ENCODE assay signal across 11 cellular contexts in genomic region chrX:13076176-13076956, GRCh38. TPM values are rescaled to one million over a fixed set of nuclear protein-coding genes. Genes with fewer than 3 reads are reported as not detected.
DNase-seq lines count a peak whose midpoint lies in the region; ATAC-seq lines count a peak whose summit lies in the region.
"Had no signal": no experiment of that assay in that cellular context is flagged by ENCODE, and none has a peak within 500 bp of the region (broad histone marks: within the 10 kb centered on the region; RNA-seq: fewer than 3 reads in every experiment).

No MANE protein-coding gene starts in this region.

- CTCF ChIA-PET in activated CD8-positive, alpha-beta T cell treated with anti-CD3 and anti-CD28 coated beads, Interleukin-2, amount 10 ng/mL, durations not matched to agents 7 days and 5 days (lab: Charles Lee) = interaction anchor here (0.7 to 1.5 kb wide), 8 partner anchors 9 to 130 kb away, joined by 3 to 6 read pairs (median 4); no protein-coding TSS in a partner anchor

- DNase-seq in activated T-cell treated with anti-CD3 and anti-CD28 coated beads, Interleukin-2, amount 50 U/mL, for 72 hours = no peak
- DNase-seq in activated T-cell treated with anti-CD3 and anti-CD28 coated beads for 4 hours = no peak
- DNase-seq in activated CD8-positive, alpha-beta T cell treated with anti-CD3 and anti-CD28 coated beads, Interleukin-2, amount 10 ng/mL, durations not matched to agents 7 days and 5 days = no peak
- peak in 1 of 2 donors; percentile 28 for DNase-seq in stimulated activated naive CD8-positive, alpha-beta T cell treated with anti-CD3 and anti-CD28 coated beads, Interleukin-15, amount 100 ng/mL, for 72 hours
- DNase-seq in anterior cingulate cortex (lab: John Stamatoyannopoulos, UW) = no peak
- no peak for DNase-seq in NCI-H524 (lab: John Stamatoyannopoulos, UW)
- no peak for DNase-seq in AG20443 (ENCODE audit: low spot score)
- DNase-seq: NCI-H748 treated with DMSO at 0.1 percent for 48 hours, right lobe of liver, stomach had no signal

- peak overlapping the region; percentile 92 for H3K27ac Mint-ChIP-seq in activated T-cell treated with anti-CD3 and anti-CD28 coated beads, Interleukin-2, amount 50 U/mL, for 72 hours
- H3K27ac Mint-ChIP-seq in activated CD8-positive, alpha-beta T cell treated with anti-CD3 and anti-CD28 coated beads, Interleukin-2, amount 10 ng/mL, durations not matched to agents 7 days and 5 days = peak overlapping the region; percentile 49
- H3K27ac Mint-ChIP-seq in stimulated activated naive CD8-positive, alpha-beta T cell treated with anti-CD3 and anti-CD28 coated beads, Interleukin-15, amount 100 ng/mL, for 72 hours = peak overlapping the region; percentile 93 to 96

- peak; percentile 87 to 92 for ATAC-seq in activated T-cell treated with anti-CD3 and anti-CD28 coated beads, Interleukin-2, amount 50 U/mL, for 72 hours (replicated peaks in 1 of 2)
- peak; percentile 34 for ATAC-seq in HG03097 (IDR thresholded peaks at IDR 0.05; ENCODE audit: low FRiP score, unreplicated experiment)
- ATAC-seq in activated CD8-positive, alpha-beta T cell treated with anti-CD3 and anti-CD28 coated beads, Interleukin-2, amount 10 ng/mL, durations not matched to agents 7 days and 5 days = peak; percentile 45
- ATAC-seq in stimulated activated naive CD8-positive, alpha-beta T cell treated with anti-CD3 and anti-CD28 coated beads, Interleukin-15, amount 100 ng/mL, for 72 hours = peak; percentile 92

- peaks cover 0 to 5% of the 10 kb centered on the region in 2 donors for H3K36me3 Mint-ChIP-seq in activated T-cell treated with anti-CD3 and anti-CD28 coated beads, Interleukin-2, amount 50 U/mL, for 72 hours (ENCODE audit: insufficient read depth in 2 of 2)
- peaks cover 10% of the 10 kb centered on the region for H3K36me3 Mint-ChIP-seq in activated CD8-positive, alpha-beta T cell treated with anti-CD3 and anti-CD28 coated beads, Interleukin-2, amount 10 ng/mL, durations not matched to agents 7 days and 5 days (ENCODE audit: low read depth)

- peaks cover 71% of the 10 kb centered on the region for H3K4me1 Mint-ChIP-seq in activated T-cell treated with anti-CD3 and anti-CD28 coated beads, Interleukin-2, amount 50 U/mL, for 72 hours (ENCODE audit: low read depth)
- H3K4me1 Mint-ChIP-seq in activated CD8-positive, alpha-beta T cell treated with anti-CD3 and anti-CD28 coated beads, Interleukin-2, amount 10 ng/mL, durations not matched to agents 7 days and 5 days (ENCODE audit: low read depth) = peaks cover 70% of the 10 kb centered on the region
- peaks cover 66% of the 10 kb centered on the region for H3K4me1 Mint-ChIP-seq in stimulated activated naive CD8-positive, alpha-beta T cell treated with anti-CD3 and anti-CD28 coated beads, Interleukin-15, amount 100 ng/mL, for 72 hours

- peaks cover 53% of the 10 kb centered on the region for H3K27me3 Mint-ChIP-seq in activated T-cell treated with anti-CD3 and anti-CD28 coated beads, Interleukin-2, amount 50 U/mL, for 72 hours (ENCODE audit: low read depth)
- H3K27me3 Mint-ChIP-seq in activated CD8-positive, alpha-beta T cell treated with anti-CD3 and anti-CD28 coated beads, Interleukin-2, amount 10 ng/mL, durations not matched to agents 7 days and 5 days (ENCODE audit: low read depth) = no peaks in the 10 kb centered on the region
- H3K27me3 Mint-ChIP-seq in stimulated activated naive CD8-positive, alpha-beta T cell treated with anti-CD3 and anti-CD28 coated beads, Interleukin-15, amount 100 ng/mL, for 72 hours = no peaks in the 10 kb centered on the region

- H3K4me3 Mint-ChIP-seq in activated T-cell treated with anti-CD3 and anti-CD28 coated beads, Interleukin-2, amount 50 U/mL, for 72 hours = peak overlapping the region; percentile 44 to 62
- H3K4me3 Mint-ChIP-seq in activated CD8-positive, alpha-beta T cell treated with anti-CD3 and anti-CD28 coated beads, Interleukin-2, amount 10 ng/mL, durations not matched to agents 7 days and 5 days = no peak overlapping the region
- H3K4me3 Mint-ChIP-seq in stimulated activated naive CD8-positive, alpha-beta T cell treated with anti-CD3 and anti-CD28 coated beads, Interleukin-15, amount 100 ng/mL, for 72 hours = peak overlapping the region; percentile 37 to 49

- peaks cover 0 to 5% of the 10 kb centered on the region in 2 donors for H3K9me3 Mint-ChIP-seq in activated T-cell treated with anti-CD3 and anti-CD28 coated beads, Interleukin-2, amount 50 U/mL, for 72 hours
- H3K9me3 Mint-ChIP-seq in activated CD8-positive, alpha-beta T cell treated with anti-CD3 and anti-CD28 coated beads, Interleukin-2, amount 10 ng/mL, durations not matched to agents 7 days and 5 days (ENCODE audit: insufficient read depth) = peaks cover 4% of the 10 kb centered on the region
- no peaks in the 10 kb centered on the region for H3K9me3 Mint-ChIP-seq in stimulated activated naive CD8-positive, alpha-beta T cell treated with anti-CD3 and anti-CD28 coated beads, Interleukin-15, amount 100 ng/mL, for 72 hours

- POLR2A ChIA-PET in activated CD8-positive, alpha-beta T cell treated with anti-CD3 and anti-CD28 coated beads, Interleukin-2, amount 10 ng/mL, durations not matched to agents 7 days and 5 days (lab: Charles Lee) = interaction anchor here (0.8 to 7.3 kb wide), 9 partner anchors 9 to 130 kb away, joined by 3 to 73 read pairs (median 10); partner anchors contain the start of gene TMSB4X

RNA-seq across cellular contexts. Expression of gene FAM9C, which starts 31.9 kb away (rescaled TPM):
- total RNA-seq in activated T-cell treated with anti-CD3 and anti-CD28 coated beads, Interleukin-2, amount 50 U/mL, for 72 hours = under 1 TPM in 1 of 2 donors, not detected in 1; 0.09 TPM
- total RNA-seq in activated CD8-positive, alpha-beta T cell treated with anti-CD3 and anti-CD28 coated beads, Interleukin-2, amount 10 ng/mL, durations not matched to agents 7 days and 5 days = not detected
- total RNA-seq: right lobe of liver had no signal

Comparison
In these comparisons a context has a peak if more than half of its experiments do, and no peak if none do; other contexts are left out.
1. ATAC-seq: peak in every context shown above with its lines; median percentile 92 in stimulated activated naive CD8-positive, alpha-beta T cell treated with anti-CD3 and anti-CD28 coated beads, Interleukin-15, amount 100 ng/mL, for 72 hours; 90 in activated T-cell treated with anti-CD3 and anti-CD28 coated beads, Interleukin-2, amount 50 U/mL, for 72 hours; 45 in activated CD8-positive, alpha-beta T cell treated with anti-CD3 and anti-CD28 coated beads, Interleukin-2, amount 10 ng/mL, durations not matched to agents 7 days and 5 days; 34 in HG03097.